ENCODE assay signal across 9 cellular contexts in genomic region chr22:40498454-40499186, GRCh38.
A peak's percentile ranks its signal among the peaks of the same experiment; 100 is the strongest.
DNase-seq lines count a peak whose midpoint lies in the region; ATAC-seq, FAIRE-seq and TF ChIP-seq lines count a peak whose summit lies in the region.
"Had no signal": no experiment of that assay in that cellular context is flagged by ENCODE, and none has a peak within 500 bp of the region (broad histone marks: within the 10 kb centered on the region; RNA-seq: fewer than 3 reads in every experiment).

No MANE protein-coding gene starts in this region.

- H3K36me3 Mint-ChIP-seq in HFFc6 (ENCODE audit: low read depth) = peaks cover 14% of the 10 kb centered on the region
- peaks cover 8% of the 10 kb centered on the region for H3K36me3 Mint-ChIP-seq in activated T-helper 2 cell treated with anti-CD3 and anti-CD28 coated beads, Interferon-gamma antibody, Interleukin-2, Interleukin-4, amounts not matched to agents 10 μg/mL and 5 μg/mL and 100 μg/mL, durations not matched to agents 14 hours and 24 hours and 36 hours (ENCODE audit: low read depth)

- ATAC-seq in A549 = peak; percentile 97 to 99
- no peak for ATAC-seq in GM21360 (IDR thresholded peaks at IDR 0.05; ENCODE audit: unreplicated experiment)
- no peak for ATAC-seq in HG03460 (IDR thresholded peaks at IDR 0.05; ENCODE audit: unreplicated experiment)

- H3K4me3 Mint-ChIP-seq in HFFc6 = peak overlapping the region; percentile 70
- no peak overlapping the region for H3K4me3 Mint-ChIP-seq in activated T-helper 2 cell treated with anti-CD3 and anti-CD28 coated beads, Interferon-gamma antibody, Interleukin-2, Interleukin-4, amounts not matched to agents 10 μg/mL and 5 μg/mL and 100 μg/mL, durations not matched to agents 14 hours and 24 hours and 36 hours (ENCODE audit: low read depth)

- intact Hi-C loops in activated T-helper 2 cell treated with anti-CD3 and anti-CD28 coated beads, Interferon-gamma antibody, Interleukin-2, Interleukin-4, amounts not matched to agents 10 μg/mL and 5 μg/mL and 100 μg/mL, durations not matched to agents 14 hours and 24 hours and 36 hours (cut with micrococcal nuclease) = loop anchor here (2.0 to 5.0 kb wide), 2 partner anchors 20 to 36 kb away; no protein-coding TSS in a partner anchor

- TF ChIP-seq POLR2A in A549 (IDR thresholded peaks at IDR 0.05; ENCODE audit: low read length) = no peak

- H3K36me3 ChIP-seq in adipocyte (ENCODE audit: control insufficient read depth, insufficient read depth, low read length, severe bottlenecking) = no peaks in the 10 kb centered on the region
- no peaks in the 10 kb centered on the region for H3K36me3 ChIP-seq in kidney epithelial cell (ENCODE audit: control insufficient read depth, insufficient read depth, low read length)

- POLR2A ChIA-PET in A549 (lab: Yijun Ruan, JAX) = interaction anchor here (0.6 to 1.6 kb wide), 7 partner anchors 9 to 153 kb away, joined by 3 to 12 read pairs (median 7); partner anchors contain the start of gene MRTFA

- no peaks in the 10 kb centered on the region for H3K9me3 ChIP-seq in A549
- H3K9me3 ChIP-seq in adipocyte (ENCODE audit: control insufficient read depth, low read length) = no peaks in the 10 kb centered on the region

- peak; percentile 74 for FAIRE-seq in A549 (lab: Jason Lieb, UNC)

- TF ChIP-seq EP300 in A549 (IDR thresholded peaks at IDR 0.05) = peak; percentile 95 to 96

- H3K27me3 Mint-ChIP-seq in HFFc6 (ENCODE audit: insufficient read depth) = peaks cover 2% of the 10 kb centered on the region
- H3K27me3 Mint-ChIP-seq in activated T-helper 2 cell treated with anti-CD3 and anti-CD28 coated beads, Interferon-gamma antibody, Interleukin-2, Interleukin-4, amounts not matched to agents 10 μg/mL and 5 μg/mL and 100 μg/mL, durations not matched to agents 14 hours and 24 hours and 36 hours (ENCODE audit: low read depth) = no peaks in the 10 kb centered on the region

- DNase-seq in A549 (ENCODE audit: low read depth in 1 of 2, low spot score in 1 of 2) (peak; percentile 80 to 97), HFFc6 (peak; percentile 95), adipocyte (ENCODE audit: low read depth) (peak; percentile 69), kidney epithelial cell (ENCODE audit: low read depth) (peak; percentile 94), hypothalamus (lab: John Stamatoyannopoulos, UW) (no peak)
- DNase-seq in activated T-helper 2 cell treated with anti-CD3 and anti-CD28 coated beads, Interferon-gamma antibody, Interleukin-2, Interleukin-4, amounts not matched to agents 10 μg/mL and 5 μg/mL and 100 μg/mL, durations not matched to agents 14 hours and 24 hours and 36 hours (ENCODE audit: low spot score) = no peak
- DNase-seq: NCI-H2107 had no signal

- TF ChIP-seq CTCF in A549 (IDR thresholded peaks at IDR 0.05) (no peak), HFFc6 (IDR thresholded peaks at IDR 0.05) (no peak), kidney epithelial cell (IDR thresholded peaks at IDR 0.05; ENCODE audit: insufficient read depth, low read length, poor library complexity, severe bottlenecking) (no peak)

- CTCF ChIA-PET in A549 (lab: Yijun Ruan, JAX) = interaction anchor here (1.0 to 3.3 kb wide), 7 partner anchors 10 to 148 kb away, joined by 3 to 22 read pairs (median 4); no protein-coding TSS in a partner anchor

- peak overlapping the region; percentile 87 for H3K4me2 ChIP-seq in A549

- under 1% methylated on average over 6 of the region's 6 CpGs for WGBS in A549 (ENCODE audit: missing lambda C conversion rate)

- H3K9ac ChIP-seq in adipocyte (ENCODE audit: low read length) = peak overlapping the region; percentile 65

- peak overlapping the region; percentile 86 for H3K27ac Mint-ChIP-seq in HFFc6
- H3K27ac Mint-ChIP-seq in activated T-helper 2 cell treated with anti-CD3 and anti-CD28 coated beads, Interferon-gamma antibody, Interleukin-2, Interleukin-4, amounts not matched to agents 10 μg/mL and 5 μg/mL and 100 μg/mL, durations not matched to agents 14 hours and 24 hours and 36 hours = no peak overlapping the region

- no peaks in the 10 kb centered on the region; the same call in 1 of the 2 replicates for H3K9me3 Mint-ChIP-seq in HFFc6
- no peaks in the 10 kb centered on the region for H3K9me3 Mint-ChIP-seq in activated T-helper 2 cell treated with anti-CD3 and anti-CD28 coated beads, Interferon-gamma antibody, Interleukin-2, Interleukin-4, amounts not matched to agents 10 μg/mL and 5 μg/mL and 100 μg/mL, durations not matched to agents 14 hours and 24 hours and 36 hours

- H3K27ac ChIP-seq in A549 = peak overlapping the region; percentile 96 to 100

- H3K27me3 ChIP-seq in adipocyte (replicated peaks; ENCODE audit: control insufficient read depth, insufficient read depth, low read length) (no peaks in the 10 kb centered on the region), kidney epithelial cell (ENCODE audit: control insufficient read depth, insufficient read depth, low read length) (no peaks in the 10 kb centered on the region)

- H3K4me1 ChIP-seq in A549 (peaks cover 58% of the 10 kb centered on the region), adipocyte (ENCODE audit: control insufficient read depth, insufficient read depth, low read length) (peaks cover 25% of the 10 kb centered on the region)

- H3K4me1 Mint-ChIP-seq in HFFc6 (ENCODE audit: low read depth) = peaks cover 51% of the 10 kb centered on the region
- peaks cover 23% of the 10 kb centered on the region for H3K4me1 Mint-ChIP-seq in activated T-helper 2 cell treated with anti-CD3 and anti-CD28 coated beads, Interferon-gamma antibody, Interleukin-2, Interleukin-4, amounts not matched to agents 10 μg/mL and 5 μg/mL and 100 μg/mL, durations not matched to agents 14 hours and 24 hours and 36 hours (ENCODE audit: low read depth)

- H3K4me3 ChIP-seq in A549 = peak overlapping the region; percentile 31; the same call in 1 of the 3 replicates
- peak overlapping the region; percentile 35 for H3K4me3 ChIP-seq in adipocyte (ENCODE audit: low read length)
- H3K4me3 ChIP-seq in kidney epithelial cell (ENCODE audit: low read depth, low read length) = no peak overlapping the region

- peak in 1 of 2 experiments; percentile 11; a peak in 2 of 5 replicates for TF ChIP-seq RAD21 in A549 (conservative IDR thresholded peaks at IDR 0.05 in 1 of 2, IDR thresholded peaks at IDR 0.05 in 1 of 2)

TF ChIP-seq in A549, 52 proteins besides CTCF, POLR2A, EP300 and RAD21 (continues in another document):
- TF ChIP-seq GATA3 (IDR thresholded peaks at IDR 0.05; ENCODE audit: borderline replicate concordance) (peak; percentile 97), JUNB (IDR thresholded peaks at IDR 0.05) (peak; percentile 96), CEBPB (IDR thresholded peaks at IDR 0.05) (peak; percentile 47 to 73; a peak in 3 of 4 replicates), SMC3 (IDR thresholded peaks at IDR 0.05) (peak; percentile 31; the same call in 2 of the 3 replicates), REST (IDR thresholded peaks at IDR 0.05) (no peak), HES2 (IDR thresholded peaks at IDR 0.05) (0 out of 2 replicates have a peak, but pooled peaks have one; percentile 43), CHD4 (IDR thresholded peaks at IDR 0.05; ENCODE audit: borderline replicate concordance) (no peak), MAX (IDR thresholded peaks at IDR 0.05) (peak; percentile 67), RFX5 (IDR thresholded peaks at IDR 0.05) (peak; percentile 64; the same call in 1 of the 2 replicates), PBX3 (IDR thresholded peaks at IDR 0.05) (peak; percentile 60), JUN (IDR thresholded peaks at IDR 0.05) (peak; percentile 83 to 87), HOXA7 (CRISPR knock-in tag; IDR thresholded peaks at IDR 0.05) (no peak; the same call in 1 of the 2 replicates), FOSL2 (IDR thresholded peaks at IDR 0.05) (peak; percentile 93), FOSL2 (CRISPR knock-in tag; IDR thresholded peaks at IDR 0.05) (peak; percentile 94)

Comparison
In these comparisons a context has a peak if more than half of its experiments do, and no peak if none do; other contexts are left out.
1. ATAC-seq: peak in A549 (2 of 2); none in GM21360 (single experiment) and HG03460 (single experiment).
2. DNase-seq: peak in A549 (2 of 2), HFFc6 (single experiment), adipocyte (single experiment) and kidney epithelial cell (single experiment); none in hypothalamus (0 of 51) and activated T-helper 2 cell treated with anti-CD3 and anti-CD28 coated beads, Interferon-gamma antibody, Interleukin-2, Interleukin-4, amounts not matched to agents 10 μg/mL and 5 μg/mL and 100 μg/mL, durations not matched to agents 14 hours and 24 hours and 36 hours (single experiment).